Comparison of ENCODE assay signal across 1 cellular context in the genomic region with DNA sequence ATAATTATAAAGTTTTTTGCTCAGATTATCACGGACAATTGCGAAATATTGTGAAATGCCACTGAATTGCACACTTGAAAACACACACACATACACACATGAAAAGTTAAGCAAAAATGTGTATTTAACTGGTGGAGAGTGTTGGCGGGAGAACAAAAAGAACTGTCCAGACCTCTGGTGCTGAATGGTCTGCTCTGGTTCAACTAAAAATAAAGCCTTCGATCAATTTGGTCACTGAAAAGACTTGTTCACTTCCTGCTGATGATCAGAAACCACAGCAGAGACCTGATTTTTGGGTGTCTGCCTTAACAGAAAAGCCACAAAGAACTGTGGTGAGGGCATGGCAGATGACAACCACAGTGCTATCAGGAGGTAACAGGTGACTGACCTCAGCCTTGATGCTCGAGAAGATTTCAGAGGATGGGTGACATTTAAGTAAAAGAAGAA.
TF ChIP-seq lines count a peak whose summit lies in the region.

No MANE protein-coding gene starts in this region.

TF ChIP-seq in H1, 55 proteins besides CTCF, POLR2A, EP300 and RAD21:
- TF ChIP-seq CBX8 (IDR thresholded peaks at IDR 0.05; ENCODE audit: borderline replicate concordance, low read depth, low read length) (no peak), KDM4A (IDR thresholded peaks at IDR 0.05; ENCODE audit: low read depth, low read length, severe bottlenecking) (no peak), KDM5A (IDR thresholded peaks at IDR 0.05; ENCODE audit: low read length) (no peak), SIRT6 (IDR thresholded peaks at IDR 0.05; ENCODE audit: low read length) (no peak), KDM1A (IDR thresholded peaks at IDR 0.05; ENCODE audit: borderline replicate concordance, low read length) (no peak)
